21 cellular contexts compared by ENCODE assay signal in the genomic region with DNA sequence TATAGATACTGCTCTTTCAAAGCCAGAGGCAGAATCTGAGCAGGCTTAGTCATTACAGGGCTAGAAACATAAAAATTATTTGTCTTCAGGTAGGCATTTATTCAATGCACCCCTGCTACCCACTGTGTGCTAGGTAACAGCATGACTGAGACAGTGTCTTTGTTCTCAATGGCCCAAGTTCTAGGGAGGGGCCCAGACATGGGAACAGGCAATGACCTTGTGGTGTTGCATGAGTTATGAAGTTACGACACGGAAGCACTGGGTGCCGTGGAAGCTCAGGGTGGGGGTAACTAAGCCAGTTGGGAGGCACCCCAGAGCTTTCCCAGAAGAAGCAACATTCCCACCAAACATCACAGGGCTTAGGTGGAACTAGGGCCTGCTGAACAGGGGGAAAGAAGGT.
"Had no signal": no experiment of that assay in that cellular context is flagged by ENCODE, and none has a peak within 500 bp of the region (broad histone marks: within the 10 kb centered on the region; RNA-seq: fewer than 3 reads in every experiment).

No MANE protein-coding gene starts in this region.

- H3K4me3 ChIP-seq: hepatocyte, mucosa of descending colon, smooth muscle cell, tibial nerve had no signal

- DNase-seq: cerebellar nuclear complex; dermis blood vessel endothelial cell; endodermal cell; erythroblast; foreskin melanocyte; left colon; mammary epithelial cell; mucosa of descending colon; naive thymus-derived CD8-positive, alpha-beta T cell; posterior cingulate gyrus; right cardiac atrium; stimulated activated CD4-positive, alpha-beta T cell treated with anti-CD3 and anti-CD28 coated beads, Interleukin-4, amount 100 ng/mL, for 1 hour; stimulated activated CD8-positive, alpha-beta memory T cell treated with anti-CD3 and anti-CD28 coated beads, Interleukin-4, amount 100 ng/mL, for 48 hours; stimulated activated naive CD8-positive, alpha-beta T cell treated with anti-CD3 and anti-CD28 coated beads, Interleukin-15, Interleukin-2, amounts not matched to agents 100 U/mL and 50 U/mL, for 24 hours had no signal

- H3K27ac ChIP-seq: hepatocyte, tibial nerve had no signal

- H2AFZ ChIP-seq: hepatocyte had no signal

- H3K9me3 ChIP-seq: mucosa of descending colon, neutrophil, tibial nerve had no signal

- FAIRE-seq: colon, endothelial cell of umbilical vein had no signal

- H3K4me2 ChIP-seq: hepatocyte, smooth muscle cell had no signal

- H3K27me3 ChIP-seq: hepatocyte, neutrophil, tibial nerve had no signal

- ATAC-seq: left colon; mucosa of descending colon; naive thymus-derived CD8-positive, alpha-beta T cell; right cardiac atrium; stimulated activated effector memory CD8-positive, alpha-beta T cell treated with anti-CD3 and anti-CD28 coated beads, Interleukin-12 subunit alpha, Interleukin-12 subunit beta, amount 100 ng/mL, for 72 hours; stimulated activated naive CD8-positive, alpha-beta T cell treated with anti-CD3 and anti-CD28 coated beads, Interleukin-15, Interleukin-2, amounts not matched to agents 100 U/mL and 50 U/mL, for 24 hours had no signal

- H3K79me2 ChIP-seq: hepatocyte had no signal
